In the genomic region with DNA sequence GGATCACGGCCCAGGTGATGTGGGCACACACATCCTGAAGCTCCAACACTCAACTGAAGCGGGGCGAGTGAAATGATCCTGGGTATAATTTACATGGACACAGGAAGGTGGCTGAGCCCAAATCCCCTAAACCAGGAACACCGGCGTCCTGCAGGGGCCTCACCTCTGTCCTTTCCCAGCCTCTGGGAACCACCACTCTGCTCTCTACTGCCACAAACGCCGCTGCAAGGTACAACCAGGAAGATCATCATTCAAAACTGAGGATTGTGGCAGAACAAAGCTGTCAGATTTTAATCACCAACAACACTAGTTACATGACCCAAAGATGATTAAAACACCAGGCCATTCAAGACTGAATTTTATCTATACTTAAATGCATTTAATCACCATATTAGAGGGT, we compare ENCODE assay signal across 15 cellular contexts.
"Had no signal": no experiment of that assay in that cellular context is flagged by ENCODE, and none has a peak within 500 bp of the region (broad histone marks: within the 10 kb centered on the region; RNA-seq: fewer than 3 reads in every experiment).

No MANE protein-coding gene starts in this region.

- H3K36me3 ChIP-seq: cardiac muscle cell, ovary, uterus had no signal

- H3K9me3 ChIP-seq: ovary, testis, uterus had no signal

- H3K4me3 ChIP-seq: cardiac muscle cell, ovary, skin epidermis, testis, uterus had no signal

- H3K27me3 ChIP-seq: cardiac muscle cell, foreskin keratinocyte, ovary, testis, uterus had no signal

- ATAC-seq: activated CD8-positive, alpha-beta memory T cell treated with anti-CD3 and anti-CD28 coated beads, Interleukin-2, amount 10 ng/mL, durations not matched to agents 7 days and 5 days; activated T-cell treated with anti-CD3 and anti-CD28 coated beads, Interleukin-2, amount 50 U/mL, for 72 hours; foreskin keratinocyte; left lobe of liver; stimulated activated naive CD8-positive, alpha-beta T cell treated with anti-CD3 and anti-CD28 coated beads, Interleukin-15, amount 100 ng/mL, for 72 hours had no signal

- DNase-seq: activated CD4-positive, alpha-beta T cell treated with anti-CD3 and anti-CD28 coated beads, Interleukin-2, amount 50 U/mL, for 4 hours; activated CD4-positive, CD25-positive, alpha-beta regulatory T cell; activated CD8-positive, alpha-beta memory T cell treated with anti-CD3 and anti-CD28 coated beads, Interleukin-2, amount 10 ng/mL, durations not matched to agents 7 days and 5 days; activated naive CD8-positive, alpha-beta T cell treated with anti-CD3 and anti-CD28 coated beads, Interleukin-2, amount 10 ng/mL, durations not matched to agents 7 days and 5 days; activated T-cell treated with anti-CD3 and anti-CD28 coated beads, Interleukin-2, amount 50 U/mL, for 72 hours; aorta; foreskin keratinocyte; ovary; stimulated activated CD4-positive, alpha-beta T cell treated with anti-CD3 and anti-CD28 coated beads, Interleukin-4, amount 100 ng/mL, for 4 hours; stimulated activated naive CD8-positive, alpha-beta T cell treated with anti-CD3 and anti-CD28 coated beads, Interleukin-15, amount 100 ng/mL, for 72 hours; testis had no signal

- H3K27ac ChIP-seq: cardiac muscle cell, foreskin keratinocyte, ovary, skin epidermis, testis, uterus had no signal

- H3K4me1 ChIP-seq: foreskin keratinocyte, uterus had no signal
